ENCODE assay signal across 11 cellular contexts in the genomic region with DNA sequence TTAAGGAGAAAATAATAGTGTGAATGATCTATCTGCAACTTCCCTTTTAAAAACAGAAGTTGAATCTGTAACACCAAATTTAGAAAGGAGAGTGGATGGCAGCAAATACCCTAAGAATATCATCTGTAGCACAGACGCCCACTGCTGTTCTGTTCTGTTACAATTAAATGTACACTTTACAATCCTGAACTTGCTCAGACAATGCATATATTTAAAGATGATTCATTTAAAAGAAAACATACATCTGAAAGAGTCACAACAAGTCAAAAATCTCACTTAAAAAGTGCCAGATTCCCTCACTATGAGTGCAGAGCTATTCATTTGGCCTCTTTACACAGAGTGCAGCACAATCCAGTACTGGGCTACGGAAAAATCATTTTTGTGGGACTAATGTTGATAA. TPM values are rescaled to one million over a fixed set of nuclear protein-coding genes. Genes with fewer than 3 reads are reported as not detected.
DNase-seq lines count a peak whose midpoint lies in the region; ATAC-seq and TF ChIP-seq lines count a peak whose summit lies in the region.
"Had no signal": no experiment of that assay in that cellular context is flagged by ENCODE, and none has a peak within 500 bp of the region (broad histone marks: within the 10 kb centered on the region; RNA-seq: fewer than 3 reads in every experiment).

No MANE protein-coding gene starts in this region.

- TF ChIP-seq POLR2A in adrenal gland (IDR thresholded peaks at IDR 0.05) = no peak

- intact Hi-C loops in adrenal gland (cut with DNase I) = no loop called here

- no peaks in the 10 kb centered on the region for H3K27me3 ChIP-seq in adrenal gland

- whole genome bisulfite sequencing in adrenal gland, 4 donors = 76 to 87% (median 80%) methylated on average over 2 of the region's 2 CpGs

- H3K27ac ChIP-seq in adrenal gland = no peak overlapping the region

- no peaks in the 10 kb centered on the region for H3K36me3 ChIP-seq in adrenal gland (replicated peaks in 1 of 2)

- ATAC-seq in GM21390 (IDR thresholded peaks at IDR 0.05; ENCODE audit: unreplicated experiment) (peak; percentile 38), HG03139 (IDR thresholded peaks at IDR 0.05; ENCODE audit: unreplicated experiment) (no peak)

- no peak for TF ChIP-seq CTCF in adrenal gland (IDR thresholded peaks at IDR 0.05)

- no peaks in the 10 kb centered on the region for H3K9me3 ChIP-seq in adrenal gland (replicated peaks in 1 of 3)

- H3K4me1 ChIP-seq in adrenal gland (replicated peaks in 1 of 2) = peaks cover 0 to under 1% of the 10 kb centered on the region in 2 donors

- peak; percentile 76 for DNase-seq in CD1c-positive myeloid dendritic cell (ENCODE audit: extremely low spot score)
- peak; percentile 73 to 90 for DNase-seq in NOMO-1 (lab: John Stamatoyannopoulos, UW; ENCODE audit: unreplicated experiment in 2 of 2)
- DNase-seq in dermis blood vessel endothelial cell = peak; percentile 5
- DNase-seq in NCI-H2107 (lab: John Stamatoyannopoulos, UW) = no peak
- DNase-seq in DMS153 treated with DMSO at 0.1 percent for 48 hours (lab: John Stamatoyannopoulos, UW; ENCODE audit: unreplicated experiment) = no peak
- DNase-seq in adrenal gland = no peak
- DNase-seq: C1 segment of cervical spinal cord, islet precursor cell, T-helper 9 cell had no signal

- H3K4me3 ChIP-seq in adrenal gland = no peak overlapping the region

RNA-seq across cellular contexts. Expression of gene SERTAD2, which starts 8.1 kb away (rescaled TPM):
- 6.6 and 9.5 TPM in 2 replicates for total RNA-seq in dermis blood vessel endothelial cell
- total RNA-seq in adrenal gland = 10 to 100 TPM in 6 of 8 donors, 1 to 10 TPM in 2; 6.5 to 15.8 (median 13.0) TPM
- polyA plus RNA-seq in adrenal gland = 10 to 100 TPM in 1 of 3 donors, 1 to 10 TPM in 2; 5.1 to 18.3 (median 9.5) TPM

Comparison
In these comparisons a context has a peak if more than half of its experiments do, and no peak if none do; other contexts are left out.
1. DNase-seq: peak in CD1c-positive myeloid dendritic cell (single experiment), NOMO-1 (2 of 2) and dermis blood vessel endothelial cell (single experiment); none in NCI-H2107 (single experiment), DMS153 treated with DMSO at 0.1 percent for 48 hours (single experiment) and adrenal gland (0 of 7).